Comparison of ENCODE assay signal across 18 cellular contexts in genomic region chr11:19578871-19579270, GRCh38.
DNase-seq lines count a peak whose midpoint lies in the region; ATAC-seq and TF ChIP-seq lines count a peak whose summit lies in the region.
"Had no signal": no experiment of that assay in that cellular context is flagged by ENCODE, and none has a peak within 500 bp of the region (broad histone marks: within the 10 kb centered on the region; RNA-seq: fewer than 3 reads in every experiment).

No MANE protein-coding gene starts in this region.

- peak overlapping the region; percentile 96 to 100 (median 97) for H3K27ac Mint-ChIP-seq in brain
- H3K27ac Mint-ChIP-seq: activated CD8-positive, alpha-beta memory T cell treated with anti-CD3 and anti-CD28 coated beads, Interleukin-2, amount 10 ng/mL, durations not matched to agents 7 days and 5 days had no signal

- H3K4me3 Mint-ChIP-seq in brain, result peak overlapping the region in 1 of 5 experiments; percentile 6
- H3K4me3 Mint-ChIP-seq: activated CD8-positive, alpha-beta memory T cell treated with anti-CD3 and anti-CD28 coated beads, Interleukin-2, amount 10 ng/mL, durations not matched to agents 7 days and 5 days had no signal

- H3K9me2 ChIP-seq in OCI-LY7 (ENCODE audit: insufficient read depth, low read length), result no peaks in the 10 kb centered on the region

- ATAC-seq in HG03108 (IDR thresholded peaks at IDR 0.05; ENCODE audit: unreplicated experiment) (no peak), psoas muscle (no peak)
- ATAC-seq: activated CD8-positive, alpha-beta memory T cell treated with anti-CD3 and anti-CD28 coated beads, Interleukin-2, amount 10 ng/mL, durations not matched to agents 7 days and 5 days had no signal

- CTCF ChIA-PET in OCI-LY7 (lab: Charles Lee; ENCODE audit: unreplicated experiment), result no interaction called here

- H3K4me3 ChIP-seq in BLaER1 (peak overlapping the region; percentile 36; the same call in 1 of the 2 replicates), subcutaneous abdominal adipose tissue (ENCODE audit: low read depth in 1 of 5, low read length in 5 of 5) (no peak overlapping the region), OCI-LY7 (ENCODE audit: low read depth, low read length, poor library complexity, severe bottlenecking) (no peak overlapping the region), psoas muscle (no peak overlapping the region)
- H3K4me3 ChIP-seq: SK-N-MC, testis had no signal

- intact Hi-C loops in OCI-LY7 (cut with micrococcal nuclease; ENCODE audit: unreplicated experiment), result no loop called here
- intact Hi-C loops in psoas muscle (cut with DNase I), result loop anchor here in 1 of 2 donors (5.0 kb wide), 1 partner anchor 148 kb away; no protein-coding TSS in a partner anchor

- no peak overlapping the region for H2AFZ ChIP-seq in OCI-LY7 (ENCODE audit: low read length)

- peaks cover 6% of the 10 kb centered on the region for H3K27me3 Mint-ChIP-seq in brain
- H3K27me3 Mint-ChIP-seq: activated CD8-positive, alpha-beta memory T cell treated with anti-CD3 and anti-CD28 coated beads, Interleukin-2, amount 10 ng/mL, durations not matched to agents 7 days and 5 days had no signal

- peak; percentile 16 for DNase-seq in middle frontal gyrus (ENCODE audit: extremely low spot score, low spot score)
- no peak for DNase-seq in OCI-LY7 (ENCODE audit: low spot score)
- no peak for DNase-seq in activated gamma-delta T cell treated with Interleukin-2 at 50 U/mL for 16 hours
- no peak for DNase-seq in psoas muscle
- DNase-seq: activated CD4-positive, alpha-beta T cell treated with anti-CD3 and anti-CD28 coated beads for 1 hour; activated CD8-positive, alpha-beta memory T cell treated with anti-CD3 and anti-CD28 coated beads, Interleukin-2, amount 10 ng/mL, durations not matched to agents 7 days and 5 days; Kasumi-1; NCI-H1105 treated with DMSO at 0.1 percent for 48 hours; NCI-H2171 treated with DMSO at 0.1 percent for 48 hours; NCI-H748 treated with DMSO at 0.1 percent for 48 hours; stimulated activated CD4-positive, alpha-beta T cell treated with anti-CD3 and anti-CD28 coated beads, Interleukin-4, amount 100 ng/mL, for 24 hours; T-helper 9 cell; testis had no signal

- no peaks in the 10 kb centered on the region; the same call in 1 of the 2 replicates for H3K79me2 ChIP-seq in OCI-LY7 (ENCODE audit: insufficient read depth, low read depth, low read length)

- WGBS in psoas muscle, 3 donors, result 90 to 93% (median 91%) methylated on average over 2 of the region's 2 CpGs

- H3K9me3 Mint-ChIP-seq in brain, result peaks cover under 1 to 10% (median under 1%) of the 10 kb centered on the region in 5 experiments

- no peaks in the 10 kb centered on the region for H3K9me3 ChIP-seq in BLaER1
- no peaks in the 10 kb centered on the region for H3K9me3 ChIP-seq in subcutaneous abdominal adipose tissue (ENCODE audit: control insufficient read depth in 5 of 5, low read length in 5 of 5)
- H3K9me3 ChIP-seq in OCI-LY7 (ENCODE audit: low read length), result no peaks in the 10 kb centered on the region
- H3K9me3 ChIP-seq in psoas muscle, result no peaks in the 10 kb centered on the region
- H3K9me3 ChIP-seq: testis had no signal

- H4K20me1 ChIP-seq in BLaER1, result no peaks in the 10 kb centered on the region
- no peaks in the 10 kb centered on the region for H4K20me1 ChIP-seq in OCI-LY7 (ENCODE audit: insufficient read depth, low read length)

- H3K36me3 ChIP-seq in BLaER1, result no peaks in the 10 kb centered on the region
- no peaks in the 10 kb centered on the region for H3K36me3 ChIP-seq in subcutaneous abdominal adipose tissue (ENCODE audit: control insufficient read depth in 5 of 5, insufficient read depth in 5 of 5, low read length in 5 of 5)
- no peaks in the 10 kb centered on the region for H3K36me3 ChIP-seq in OCI-LY7 (ENCODE audit: insufficient read depth, low read length)
- H3K36me3 ChIP-seq in psoas muscle (ENCODE audit: insufficient read depth in 1 of 2, low read depth in 1 of 2), result no peaks in the 10 kb centered on the region

- H3K36me3 Mint-ChIP-seq in brain, result peaks cover 1% of the 10 kb centered on the region
- H3K36me3 Mint-ChIP-seq: activated CD8-positive, alpha-beta memory T cell treated with anti-CD3 and anti-CD28 coated beads, Interleukin-2, amount 10 ng/mL, durations not matched to agents 7 days and 5 days had no signal

- H3K4me2 ChIP-seq in BLaER1 (peak overlapping the region; percentile 90), OCI-LY7 (ENCODE audit: low read length) (no peak overlapping the region)

- H3K27ac ChIP-seq in BLaER1, result peak overlapping the region; percentile 89
- peak overlapping the region; percentile 37 for H3K27ac ChIP-seq in subcutaneous abdominal adipose tissue (ENCODE audit: low read depth, low read length)
- no peak overlapping the region for H3K27ac ChIP-seq in OCI-LY7 (ENCODE audit: low read depth, low read length, poor library complexity, severe bottlenecking)
- no peak overlapping the region for H3K27ac ChIP-seq in psoas muscle
- H3K27ac ChIP-seq: SK-N-MC had no signal

- no TSS peak for BruUV-seq in OCI-LY7 (replicated peaks; lab: Mats Ljungman, UMichigan)

- H3K4me1 Mint-ChIP-seq in brain, result peaks cover 60% of the 10 kb centered on the region
- H3K4me1 Mint-ChIP-seq: activated CD8-positive, alpha-beta memory T cell treated with anti-CD3 and anti-CD28 coated beads, Interleukin-2, amount 10 ng/mL, durations not matched to agents 7 days and 5 days had no signal

- no peaks in the 10 kb centered on the region for H3K27me3 ChIP-seq in BLaER1
- no peaks in the 10 kb centered on the region for H3K27me3 ChIP-seq in subcutaneous abdominal adipose tissue (ENCODE audit: control insufficient read depth in 5 of 5, insufficient read depth in 4 of 5, low read length in 5 of 5)
- no peaks in the 10 kb centered on the region for H3K27me3 ChIP-seq in psoas muscle (ENCODE audit: insufficient read depth in 3 of 3, low read length in 2 of 3)
- H3K27me3 ChIP-seq: testis had no signal

- POLR2A ChIA-PET in OCI-LY7 (lab: Charles Lee), result no interaction called here

- H3K4me1 ChIP-seq in BLaER1, result peaks cover 49% of the 10 kb centered on the region
- peaks cover 6 to 24% (median 23%) of the 10 kb centered on the region in 5 donors for H3K4me1 ChIP-seq in subcutaneous abdominal adipose tissue (ENCODE audit: control insufficient read depth in 5 of 5, insufficient read depth in 5 of 5, low read length in 5 of 5)
- H3K4me1 ChIP-seq in OCI-LY7 (ENCODE audit: insufficient read depth, low read length, poor library complexity, severe bottlenecking), result no peaks in the 10 kb centered on the region
- H3K4me1 ChIP-seq in psoas muscle, result peaks cover 26% of the 10 kb centered on the region

- TF ChIP-seq CTCF in brain (conservative IDR thresholded peaks at IDR 0.05), result no peak
- TF ChIP-seq CTCF in OCI-LY7 (conservative IDR thresholded peaks at IDR 0.05; ENCODE audit: low read length), result no peak
- TF ChIP-seq CTCF in psoas muscle (IDR thresholded peaks at IDR 0.05), result no peak

- H3K9ac ChIP-seq in BLaER1 (peak overlapping the region; percentile 73; the same call in 1 of the 2 replicates), subcutaneous abdominal adipose tissue (ENCODE audit: low read length in 5 of 5) (no peak overlapping the region)

Comparison
In these comparisons a context has a peak if more than half of its experiments do, and no peak if none do; other contexts are left out.
1. H3K27ac ChIP-seq: peak in BLaER1 (single experiment) and subcutaneous abdominal adipose tissue (single experiment); none in OCI-LY7 (single experiment) and psoas muscle (single experiment).